In genomic region chr17:42684033-42684625, GRCh38 we compare ENCODE assay signal across 12 cellular contexts.
DNase-seq lines count a peak whose midpoint lies in the region; TF ChIP-seq lines count a peak whose summit lies in the region.
"Had no signal": no experiment of that assay in that cellular context is flagged by ENCODE, and none has a peak within 500 bp of the region (broad histone marks: within the 10 kb centered on the region; RNA-seq: fewer than 3 reads in every experiment).

No MANE protein-coding gene starts in this region.

- H3K36me3 ChIP-seq in adipocyte (ENCODE audit: control insufficient read depth, insufficient read depth, low read length, severe bottlenecking) = peaks cover 14% of the 10 kb centered on the region
- peaks cover 45% of the 10 kb centered on the region for H3K36me3 ChIP-seq in neuron (ENCODE audit: insufficient read depth, low read length)
- H3K36me3 ChIP-seq: MG63 had no signal

- peak overlapping the region; percentile 78 for H3K4me3 ChIP-seq in AG04449 (ENCODE audit: low read depth, low read length)
- H3K4me3 ChIP-seq in adipocyte (ENCODE audit: low read length) = peak overlapping the region; percentile 80
- H3K4me3 ChIP-seq in foreskin fibroblast (ENCODE audit: low read depth in 1 of 2, low read length in 2 of 2) = peak overlapping the region; percentile 76 to 82
- peak overlapping the region; percentile 66 for H3K4me3 ChIP-seq in neuron (ENCODE audit: low read length)
- H3K4me3 ChIP-seq: MG63 had no signal

- H3K27me3 ChIP-seq in adipocyte (replicated peaks; ENCODE audit: control insufficient read depth, insufficient read depth, low read length) (no peaks in the 10 kb centered on the region), neuron (ENCODE audit: insufficient read depth, low read length) (no peaks in the 10 kb centered on the region)
- H3K27me3 ChIP-seq: MG63 had no signal

- peak overlapping the region; percentile 46 for H3K9ac ChIP-seq in adipocyte (ENCODE audit: low read length)

- H3K9me3 ChIP-seq in adipocyte (ENCODE audit: control insufficient read depth, low read length) = no peaks in the 10 kb centered on the region
- no peaks in the 10 kb centered on the region for H3K9me3 ChIP-seq in neuron (ENCODE audit: low read length)
- H3K9me3 ChIP-seq: MG63 had no signal

- DNase-seq in AG04449 (ENCODE audit: low read depth, low spot score) = no peak
- no peak for DNase-seq in adipocyte (ENCODE audit: low read depth)
- DNase-seq in foreskin fibroblast = no peak
- DNase-seq in GM10248 (ENCODE audit: extremely low spot score) = no peak
- no peak for DNase-seq in activated effector memory CD4-positive, alpha-beta T cell treated with Interleukin-2 at 50 U/mL for 16 hours
- no peak for DNase-seq in SW 1271 (lab: John Stamatoyannopoulos, UW)
- DNase-seq in anterior cingulate cortex (lab: John Stamatoyannopoulos, UW) = no peak
- DNase-seq: activated CD4-positive, alpha-beta T cell treated with anti-CD3 and anti-CD28 coated beads for 48 hours; mammary epithelial cell; MG63; NCI-H2171 had no signal

- POLR2A ChIA-PET in AG04449 (lab: Yijun Ruan, JAX) = interaction anchor here (1.8 to 1.9 kb wide), 3 partner anchors 9 to 106 kb away, joined by 6 to 19 read pairs (median 9); partner anchors contain the start of gene PSMC3IP
- POLR2A ChIA-PET in GM10248 (lab: Yijun Ruan, JAX) = interaction anchor here (0.6 to 0.9 kb wide), 2 partner anchors 67 to 90 kb away, joined by 3 to 5 read pairs; partner anchors contain the start of gene VPS25

- CTCF ChIA-PET in AG04449 (lab: Yijun Ruan, JAX) (interaction anchor here (0.7 to 3.7 kb wide), 6 partner anchors 10 to 105 kb away, joined by 3 to 42 read pairs (median 4); partner anchors contain the start of gene PSMC3IP), GM10248 (lab: Yijun Ruan, JAX) (interaction anchor here (0.7 to 2.0 kb wide), 13 partner anchors 10 to 462 kb away, joined by 3 to 10 read pairs (median 4); no protein-coding TSS in a partner anchor)

- TF ChIP-seq CTCF in AG04449 (IDR thresholded peaks at IDR 0.05; ENCODE audit: insufficient read depth, low read length, missing control alignments) = no peak
- no peak for TF ChIP-seq CTCF in foreskin fibroblast (IDR thresholded peaks at IDR 0.05; ENCODE audit: low read depth, low read length)
- no peak for TF ChIP-seq CTCF in GM10248 (IDR thresholded peaks at IDR 0.05; ENCODE audit: control extremely low read depth, extremely low read depth, low read depth, missing control alignments)

- H3K4me1 ChIP-seq in adipocyte (ENCODE audit: control insufficient read depth, insufficient read depth, low read length) (peaks cover 27% of the 10 kb centered on the region), neuron (ENCODE audit: insufficient read depth, low read length) (peaks cover 26% of the 10 kb centered on the region)

- no peak overlapping the region for H2AFZ ChIP-seq in neuron (ENCODE audit: low read depth, low read length)
